11 cellular contexts compared by ENCODE assay signal in the genomic region with DNA sequence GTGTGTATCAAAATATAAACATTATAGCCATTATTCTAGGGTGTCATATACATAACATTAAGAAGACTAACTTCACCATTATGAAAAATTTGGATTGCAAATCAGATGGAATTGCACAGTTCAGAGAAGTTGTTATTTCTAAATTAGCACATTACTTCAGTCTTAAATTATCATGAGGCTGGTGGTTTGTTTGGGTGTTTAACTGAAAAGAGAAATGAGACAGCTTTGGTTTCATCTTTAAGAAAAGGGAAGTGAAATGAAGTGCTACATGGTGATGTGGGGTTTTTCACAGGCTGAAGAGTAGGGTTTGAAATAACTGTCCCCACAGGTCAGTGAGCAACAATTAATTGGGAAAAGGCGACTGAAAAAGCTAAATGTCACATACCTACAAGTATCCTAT.
A peak's percentile ranks its signal among the peaks of the same experiment; 100 is the strongest.
DNase-seq lines count a peak whose midpoint lies in the region; ATAC-seq and TF ChIP-seq lines count a peak whose summit lies in the region.
"Had no signal": no experiment of that assay in that cellular context is flagged by ENCODE, and none has a peak within 500 bp of the region (broad histone marks: within the 10 kb centered on the region; RNA-seq: fewer than 3 reads in every experiment).

No MANE protein-coding gene starts in this region.

- H3K4me1 Mint-ChIP-seq in naive B cell (peaks cover 10 to 30% (median 15%) of the 10 kb centered on the region in 3 donors), H9 (no peaks in the 10 kb centered on the region)
- H3K4me1 Mint-ChIP-seq: nephron had no signal

- H3K9me3 ChIP-seq in H9 (ENCODE audit: control insufficient read depth, low read depth, low read length), result no peaks in the 10 kb centered on the region
- H3K9me3 ChIP-seq in testis, result no peaks in the 10 kb centered on the region
- H3K9me3 ChIP-seq: suprapubic skin had no signal

- H3K23me2 ChIP-seq in H9 (ENCODE audit: insufficient read length, low read depth, low read length, poor library complexity, severe bottlenecking), result no peaks in the 10 kb centered on the region

- no peak overlapping the region for H2BK15ac ChIP-seq in H9 (ENCODE audit: low read depth, low read length)

- peak overlapping the region; percentile 10 to 95 (median 58) for H3K27ac Mint-ChIP-seq in naive B cell
- H3K27ac Mint-ChIP-seq in H9, result no peak overlapping the region
- H3K27ac Mint-ChIP-seq: nephron had no signal

- no peak overlapping the region for H4K8ac ChIP-seq in H9 (replicated peaks; ENCODE audit: insufficient read length, low read depth, low read length)

- H3K27me3 ChIP-seq in H9 (ENCODE audit: insufficient read depth, low read length) (no peaks in the 10 kb centered on the region), testis (no peaks in the 10 kb centered on the region)
- H3K27me3 ChIP-seq: suprapubic skin had no signal

- H4K91ac ChIP-seq in H9 (ENCODE audit: insufficient read length, low read depth, low read length), result no peak overlapping the region

- no peak overlapping the region for H2BK20ac ChIP-seq in H9 (ENCODE audit: low read depth, low read length, poor library complexity, severe bottlenecking)

- no peaks in the 10 kb centered on the region for H3K36me3 ChIP-seq in testis (ENCODE audit: low read depth, missing control alignments)
- H3K36me3 ChIP-seq: suprapubic skin had no signal

- H2BK120ac ChIP-seq in H9 (ENCODE audit: low read depth, low read length, poor library complexity, severe bottlenecking), result no peak overlapping the region

- H2BK12ac ChIP-seq in H9 (ENCODE audit: insufficient read length, low read depth, low read length), result no peak overlapping the region

- H3T11ph ChIP-seq in H9 (ENCODE audit: low read length), result no peak overlapping the region

- H4K20me1 ChIP-seq in H9 (ENCODE audit: control insufficient read depth, insufficient read depth, insufficient read length), result no peaks in the 10 kb centered on the region

- H3K23ac ChIP-seq in H9 (ENCODE audit: insufficient read length, low read depth, low read length), result no peak overlapping the region

- no peak overlapping the region for H2BK5ac ChIP-seq in H9 (ENCODE audit: insufficient read length, low read length)

- H3K4me1 ChIP-seq in H9 (ENCODE audit: insufficient read depth, low read length) (no peaks in the 10 kb centered on the region), testis (no peaks in the 10 kb centered on the region)
- H3K4me1 ChIP-seq: suprapubic skin had no signal

- H3K4me3 Mint-ChIP-seq in naive B cell, result peak overlapping the region in 4 of 8 donors; percentile 2 to 79 (median 20)
- H3K4me3 Mint-ChIP-seq in H9, result no peak overlapping the region
- H3K4me3 Mint-ChIP-seq: nephron had no signal

- H3K4ac ChIP-seq in H9 (ENCODE audit: low read depth, low read length), result no peak overlapping the region

- no peak overlapping the region for H3K4me2 ChIP-seq in H9 (ENCODE audit: insufficient read depth, insufficient read length, low read length)

- H3K9ac ChIP-seq in H9 (ENCODE audit: extremely low read depth, insufficient read length, low read length), result no peak overlapping the region

- H3K56ac ChIP-seq in H9 (ENCODE audit: insufficient read length, low read depth, low read length), result no peak overlapping the region

- peaks cover 0 to 7% of the 10 kb centered on the region in 2 donors for H3K36me3 Mint-ChIP-seq in naive B cell
- H3K36me3 Mint-ChIP-seq in H9 (ENCODE audit: insufficient read depth in 1 of 3, low read depth in 3 of 3), result peaks cover 4 to 8% (median 4%) of the 10 kb centered on the region in 3 experiments; a peak in 5 of 7 replicates

- H2AK5ac ChIP-seq in H9 (ENCODE audit: insufficient read length, low read length), result no peak overlapping the region

- DNase-seq in naive B cell (peak; percentile 39), H9 (no peak), testis (no peak), hepatic stellate cell (ENCODE audit: low spot score) (no peak)
- DNase-seq: NCI-H1694 had no signal

- H3K18ac ChIP-seq in H9 (ENCODE audit: insufficient read length, low read depth, low read length), result no peak overlapping the region

- TF ChIP-seq CTCF in H9 (conservative IDR thresholded peaks at IDR 0.05) (no peak), testis (IDR thresholded peaks at IDR 0.05) (no peak)

- no peak overlapping the region for H4K5ac ChIP-seq in H9 (ENCODE audit: insufficient read length, low read depth, low read length)

- peak; percentile 99 for ATAC-seq in GM19035 (IDR thresholded peaks at IDR 0.05; ENCODE audit: unreplicated experiment)
- ATAC-seq in HG02610 (IDR thresholded peaks at IDR 0.05; ENCODE audit: unreplicated experiment), result peak; percentile 100
- peak; percentile 97 for ATAC-seq in HG03439 (IDR thresholded peaks at IDR 0.05; ENCODE audit: unreplicated experiment)
- peak; percentile 81 to 90 for ATAC-seq in naive B cell (ENCODE audit: low read depth in 2 of 2)

- H2AFZ ChIP-seq in H9 (ENCODE audit: low read length), result no peak overlapping the region

- no peaks in the 10 kb centered on the region for H3K79me1 ChIP-seq in H9 (ENCODE audit: insufficient read depth, low read depth, low read length, poor library complexity, severe bottlenecking)

- WGBS in H9 (ENCODE audit: extremely low coverage, insufficient read length, low lambda C conversion rate), result no CpG with 5 or more reads among the region's 1 CpG
- WGBS in testis, 2 donors, result 83 to 100% methylated on average over 1 of the region's 1 CpG

- intact Hi-C loops in testis (cut with DNase I; ENCODE audit: low total_unique reads), result no loop called here

- no peaks in the 10 kb centered on the region for H3K79me2 ChIP-seq in H9 (ENCODE audit: insufficient read depth, low read length)

- H3K9me3 Mint-ChIP-seq in naive B cell (peaks cover 5 to 19% (median 12%) of the 10 kb centered on the region in 7 donors), H9 (peaks cover 8 to 17% of the 10 kb centered on the region in 2 experiments)

- TF ChIP-seq POLR2A in testis (IDR thresholded peaks at IDR 0.05), result no peak

- no peak overlapping the region for H3K14ac ChIP-seq in H9 (ENCODE audit: insufficient read depth, low read length)

- H3K27me3 Mint-ChIP-seq in naive B cell, result no peaks in the 10 kb centered on the region
- no peaks in the 10 kb centered on the region for H3K27me3 Mint-ChIP-seq in H9 (ENCODE audit: low read depth)

- H3K4me3 ChIP-seq in testis, result no peak overlapping the region
- H3K4me3 ChIP-seq: suprapubic skin had no signal

- no peak overlapping the region for H3K27ac ChIP-seq in H9 (ENCODE audit: insufficient read length, low read depth, low read length)
- H3K27ac ChIP-seq in testis, result no peak overlapping the region
- H3K27ac ChIP-seq: HL-60, suprapubic skin had no signal

Comparison
In these comparisons a context has a peak if more than half of its experiments do, and no peak if none do; other contexts are left out.
1. H3K27ac Mint-ChIP-seq: peak in naive B cell (6 of 6); none in H9 (0 of 3).
2. Peak in every context shown above with its lines, with median percentiles within 50 percentile points of each other: ATAC-seq.